8 cellular contexts compared by ENCODE assay signal in genomic region chr2:100580474-100581264, GRCh38. TPM values are rescaled to one million over a fixed set of nuclear protein-coding genes. Genes with fewer than 3 reads are reported as not detected.
A peak's percentile ranks its signal among the peaks of the same experiment; 100 is the strongest.
DNase-seq lines count a peak whose midpoint lies in the region; ATAC-seq and TF ChIP-seq lines count a peak whose summit lies in the region.

No MANE protein-coding gene starts in this region.

- peak overlapping the region; percentile 89 for H3K27ac Mint-ChIP-seq in T-helper 2 cell treated with Interferon-gamma antibody and Interleukin-4, amounts not matched to agents 5 μg/mL and 100 μg/mL, for 36 hours
- peak overlapping the region; percentile 95 for H3K27ac Mint-ChIP-seq in central memory CD8-positive, alpha-beta T cell (ENCODE audit: low read depth)

- in situ Hi-C loops in GM18951 (cut with MboI; ENCODE audit: low sequenced_read_pairs, unreplicated experiment) (no loop called here), ACHN (cut with HindIII; ENCODE audit: low pct_ligation_motif_present, low pct_unique_long_range_greater_than_20kb, low sequenced_read_pairs) (no loop called here)

- no peaks in the 10 kb centered on the region for H3K27me3 Mint-ChIP-seq in T-helper 2 cell treated with Interferon-gamma antibody and Interleukin-4, amounts not matched to agents 5 μg/mL and 100 μg/mL, for 36 hours (ENCODE audit: low read depth)
- H3K27me3 Mint-ChIP-seq in central memory CD8-positive, alpha-beta T cell, result no peaks in the 10 kb centered on the region

- BruUV-seq in PC-9 (replicated peaks; lab: Mats Ljungman, UMichigan), result no TSS peak

- no peak overlapping the region for H3K4me3 ChIP-seq in PC-9

- no peaks in the 10 kb centered on the region for H3K9me3 ChIP-seq in PC-9 (ENCODE audit: insufficient read depth, low read depth)

- no peak overlapping the region for H2AFZ ChIP-seq in PC-9

- TF ChIP-seq CTCF in PC-9 (conservative IDR thresholded peaks at IDR 0.05), result no peak

- no peaks in the 10 kb centered on the region for H3F3A ChIP-seq in PC-9 (ENCODE audit: insufficient read depth, low read depth)

- H3K4me1 Mint-ChIP-seq in T-helper 2 cell treated with Interferon-gamma antibody and Interleukin-4, amounts not matched to agents 5 μg/mL and 100 μg/mL, for 36 hours (ENCODE audit: low read depth), result peaks cover 37% of the 10 kb centered on the region
- peaks cover 40% of the 10 kb centered on the region for H3K4me1 Mint-ChIP-seq in central memory CD8-positive, alpha-beta T cell

- POLR2A ChIA-PET in PC-9 (lab: Charles Lee; ENCODE audit: unreplicated experiment), result no interaction called here

- CTCF ChIA-PET in PC-9 (lab: Charles Lee), result no interaction called here

- peaks cover 8% of the 10 kb centered on the region for H3K36me3 Mint-ChIP-seq in T-helper 2 cell treated with Interferon-gamma antibody and Interleukin-4, amounts not matched to agents 5 μg/mL and 100 μg/mL, for 36 hours (ENCODE audit: low read depth)
- peaks cover 12% of the 10 kb centered on the region for H3K36me3 Mint-ChIP-seq in central memory CD8-positive, alpha-beta T cell (ENCODE audit: insufficient read depth)

- no peaks in the 10 kb centered on the region for H3K4me1 ChIP-seq in PC-9 (replicated peaks; ENCODE audit: insufficient read depth)

- H3K27me3 ChIP-seq in PC-9 (ENCODE audit: insufficient read depth, low read depth), result no peaks in the 10 kb centered on the region

- no peak overlapping the region for H3K4me2 ChIP-seq in PC-9

- intact Hi-C loops in PC-9 (cut with micrococcal nuclease; ENCODE audit: unreplicated experiment), result no loop called here

- H3K4me3 Mint-ChIP-seq in T-helper 2 cell treated with Interferon-gamma antibody and Interleukin-4, amounts not matched to agents 5 μg/mL and 100 μg/mL, for 36 hours, result peak overlapping the region; percentile 76
- peak overlapping the region; percentile 59 for H3K4me3 Mint-ChIP-seq in central memory CD8-positive, alpha-beta T cell

- ATAC-seq in HG03064 (IDR thresholded peaks at IDR 0.05; ENCODE audit: low read depth, unreplicated experiment), result peak; percentile 75
- ATAC-seq in central memory CD8-positive, alpha-beta T cell (replicated peaks; ENCODE audit: extremely low read depth, poor library complexity, severe bottlenecking), result peak; percentile 88

- peak; percentile 58 for DNase-seq in T-helper 2 cell treated with Interferon-gamma antibody and Interleukin-4, amounts not matched to agents 5 μg/mL and 100 μg/mL, for 36 hours (ENCODE audit: low spot score)
- peak; percentile 49 to 69 for DNase-seq in central memory CD8-positive, alpha-beta T cell (ENCODE audit: low spot score in 2 of 2)
- DNase-seq in stimulated activated CD8-positive, alpha-beta memory T cell treated with anti-CD3 and anti-CD28 coated beads, Interleukin-7, amount 100 ng/mL, for 4 hours (ENCODE audit: low read depth in 2 of 2), result peak; percentile 24 to 41
- DNase-seq in NCI-H1436 (lab: John Stamatoyannopoulos, UW) (no peak), PC-9 (no peak), ACHN (no peak)

- no peak overlapping the region for H3K27ac ChIP-seq in PC-9

- no peaks in the 10 kb centered on the region for H3K9me2 ChIP-seq in PC-9 (ENCODE audit: insufficient read depth)

- H3K79me2 ChIP-seq in PC-9 (ENCODE audit: low read depth), result no peaks in the 10 kb centered on the region

- H3K36me3 ChIP-seq in PC-9 (ENCODE audit: low read depth), result no peaks in the 10 kb centered on the region

- 0 out of 2 replicates have a peak, but pooled peaks cover 6% of the 10 kb centered on the region for H4K20me1 ChIP-seq in PC-9 (ENCODE audit: insufficient read depth)

- no peaks in the 10 kb centered on the region for H3K9me3 Mint-ChIP-seq in T-helper 2 cell treated with Interferon-gamma antibody and Interleukin-4, amounts not matched to agents 5 μg/mL and 100 μg/mL, for 36 hours
- H3K9me3 Mint-ChIP-seq in central memory CD8-positive, alpha-beta T cell, result no peaks in the 10 kb centered on the region

- TF ChIP-seq POLR2A in GM18951 (IDR thresholded peaks at IDR 0.05; ENCODE audit: extremely low read depth, insufficient read depth, insufficient read length), result peak; percentile 17

RNA-seq across cellular contexts. Expression of gene PDCL3, which starts 17.9 kb away (rescaled TPM):
- 22.7 and 23.5 TPM in 2 replicates for total RNA-seq in PC-9 (2021)

Comparison
In these comparisons a context has a peak if more than half of its experiments do, and no peak if none do; other contexts are left out.
1. DNase-seq: peak in T-helper 2 cell treated with Interferon-gamma antibody and Interleukin-4, amounts not matched to agents 5 μg/mL and 100 μg/mL, for 36 hours (single experiment), central memory CD8-positive, alpha-beta T cell (2 of 2) and stimulated activated CD8-positive, alpha-beta memory T cell treated with anti-CD3 and anti-CD28 coated beads, Interleukin-7, amount 100 ng/mL, for 4 hours (2 of 2); none in NCI-H1436 (single experiment), PC-9 (0 of 2) and ACHN (single experiment).